ENCODE assay signal across 13 cellular contexts in the genomic region with DNA sequence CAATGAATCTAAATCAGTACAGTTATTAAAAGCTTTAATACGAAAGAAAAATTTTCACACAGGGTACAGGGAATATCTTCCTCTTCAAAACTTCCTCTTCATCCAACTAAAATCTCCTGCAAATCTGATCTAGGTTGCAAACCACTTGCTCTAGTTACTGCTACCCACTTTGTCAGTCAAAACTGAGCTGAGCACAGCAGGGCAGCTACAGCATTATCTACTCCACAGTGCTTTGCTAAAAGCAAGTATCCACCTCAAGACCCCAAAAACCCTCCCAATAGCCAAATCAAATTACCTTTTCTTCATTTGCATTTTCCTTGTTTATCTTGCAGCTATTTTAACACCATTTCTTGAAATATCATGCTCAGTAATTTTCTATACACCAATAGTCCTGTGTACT.
"Had no signal": no experiment of that assay in that cellular context is flagged by ENCODE, and none has a peak within 500 bp of the region (broad histone marks: within the 10 kb centered on the region; RNA-seq: fewer than 3 reads in every experiment).

No MANE protein-coding gene starts in this region.

- H3K27ac ChIP-seq: epithelial cell of prostate, psoas muscle, stomach, thoracic aorta had no signal

- H3K36me3 ChIP-seq: stomach, thoracic aorta had no signal

- H3K4me1 Mint-ChIP-seq: neural crest cell had no signal

- DNase-seq: activated naive CD4-positive, alpha-beta T cell; activated naive CD8-positive, alpha-beta T cell treated with anti-CD3 and anti-CD28 coated beads, Interleukin-2, amount 50 U/mL, for 24 hours; activated T-cell treated with anti-CD3 and anti-CD28 coated beads for 4 hours; aorta; cerebellar nuclear complex; dermis blood vessel endothelial cell; effector memory CD8-positive, alpha-beta T cell; psoas muscle; stomach had no signal

- H3K9me3 Mint-ChIP-seq: activated naive CD8-positive, alpha-beta T cell treated with anti-CD3 and anti-CD28 coated beads, Interleukin-2, amount 50 U/mL, for 24 hours; effector memory CD8-positive, alpha-beta T cell had no signal

- H3K9me3 ChIP-seq: psoas muscle, stomach, thoracic aorta had no signal

- H3K27me3 ChIP-seq: stomach had no signal

- H3K4me3 Mint-ChIP-seq: activated naive CD8-positive, alpha-beta T cell treated with anti-CD3 and anti-CD28 coated beads, Interleukin-2, amount 50 U/mL, for 24 hours; neural crest cell had no signal

- H3K27me3 Mint-ChIP-seq: activated naive CD8-positive, alpha-beta T cell treated with anti-CD3 and anti-CD28 coated beads, Interleukin-2, amount 50 U/mL, for 24 hours; effector memory CD8-positive, alpha-beta T cell had no signal

- ATAC-seq: activated naive CD8-positive, alpha-beta T cell treated with anti-CD3 and anti-CD28 coated beads, Interleukin-2, amount 50 U/mL, for 24 hours; effector memory CD8-positive, alpha-beta T cell; sciatic nerve had no signal

- H3K27ac Mint-ChIP-seq: activated naive CD8-positive, alpha-beta T cell treated with anti-CD3 and anti-CD28 coated beads, Interleukin-2, amount 50 U/mL, for 24 hours; effector memory CD8-positive, alpha-beta T cell had no signal

- H3K4me3 ChIP-seq: psoas muscle, stomach, thoracic aorta had no signal
